ENCODE assay signal across 8 cellular contexts in the genomic region with DNA sequence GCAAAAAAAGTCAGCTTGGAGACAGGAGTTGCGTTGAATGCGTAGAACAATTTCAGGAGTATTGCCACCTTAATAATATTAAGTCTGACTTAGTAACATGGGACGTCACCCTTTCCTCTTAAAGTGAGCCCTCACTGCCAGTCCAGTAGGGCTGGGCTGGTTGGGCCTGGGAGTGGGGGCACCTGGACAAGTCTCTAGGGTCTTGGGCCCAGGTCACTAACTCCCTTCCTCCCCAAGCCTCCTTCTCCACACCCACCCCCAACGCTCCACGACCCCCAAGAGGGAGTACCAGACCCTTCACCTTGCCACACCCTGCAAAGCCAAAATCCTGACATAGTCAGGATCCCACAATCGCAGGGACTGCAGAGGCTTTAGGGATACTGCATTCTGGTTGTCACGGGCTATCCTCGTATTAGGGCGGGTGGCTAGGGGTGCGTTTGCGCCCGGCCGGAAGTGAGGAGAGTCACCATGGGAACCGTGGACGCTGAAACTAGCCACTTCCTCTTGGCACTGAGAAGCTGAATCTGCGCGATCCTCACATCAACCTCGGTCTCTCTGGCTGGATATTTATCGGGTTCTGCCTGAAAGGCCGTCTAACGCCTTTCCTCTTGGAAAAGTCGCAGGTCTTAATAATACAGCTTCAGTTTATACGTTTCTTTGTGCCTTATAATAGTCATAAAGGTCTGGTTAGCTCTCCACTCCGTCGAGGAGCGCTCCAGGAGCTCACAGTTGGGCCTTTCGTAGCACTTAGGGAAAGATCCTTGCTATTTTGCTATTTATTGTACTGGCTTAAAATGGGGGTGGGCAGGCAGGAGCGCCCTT. TPM values are rescaled to one million over a fixed set of nuclear protein-coding genes. Genes with fewer than 3 reads are reported as not detected.
A peak's percentile ranks its signal among the peaks of the same experiment; 100 is the strongest.
DNase-seq lines count a peak whose midpoint lies in the region; ATAC-seq and TF ChIP-seq lines count a peak whose summit lies in the region.

No MANE protein-coding gene starts in this region.

- H3K27me3 Mint-ChIP-seq in CD4-positive, CD25-positive, alpha-beta regulatory T cell: peaks cover 63% of the 10 kb centered on the region
- H3K27me3 Mint-ChIP-seq in activated naive CD4-positive, alpha-beta T cell treated with anti-CD3 and anti-CD28 coated beads for 36 hours (ENCODE audit: low read depth): peaks cover 19% of the 10 kb centered on the region

- TF ChIP-seq POLR2A in tibial nerve (IDR thresholded peaks at IDR 0.05): peak in 1 of 2 donors; percentile 10

- H3K27me3 ChIP-seq in CD4-positive, CD25-positive, alpha-beta regulatory T cell (ENCODE audit: control insufficient read depth, insufficient read depth, low read length): peaks cover 15% of the 10 kb centered on the region
- H3K27me3 ChIP-seq in neuronal stem cell (ENCODE audit: control insufficient read depth in 3 of 3, insufficient read depth in 3 of 3, low read depth in 1 of 3, low read length in 3 of 3) (peaks cover 0 to 20% (median 0%) of the 10 kb centered on the region in 3 experiments), tibial nerve (peaks cover 0 to 17% of the 10 kb centered on the region in 2 donors)

- no peak overlapping the region for H4K91ac ChIP-seq in neuronal stem cell (ENCODE audit: low read depth, low read length, poor library complexity)

- peak overlapping the region; percentile 57 for H2AFZ ChIP-seq in neuronal stem cell (ENCODE audit: low read length)

- peaks cover 15% of the 10 kb centered on the region for H3K4me1 ChIP-seq in CD4-positive, CD25-positive, alpha-beta regulatory T cell (ENCODE audit: control insufficient read depth, insufficient read depth, low read length, poor library complexity, severe bottlenecking)
- H3K4me1 ChIP-seq in neuronal stem cell (ENCODE audit: control insufficient read depth in 2 of 2, insufficient read depth in 1 of 2, low read depth in 1 of 2, low read length in 2 of 2) (no peaks in the 10 kb centered on the region), tibial nerve (peaks cover 0 to 14% (median 4%) of the 10 kb centered on the region in 4 donors)

- CTCF ChIA-PET in activated naive CD4-positive, alpha-beta T cell treated with anti-CD3 and anti-CD28 coated beads for 36 hours (lab: Charles Lee): interaction anchor here (0.9 kb wide), 1 partner anchor 59 kb away, joined by 4 read pairs; no protein-coding TSS in a partner anchor

- WGBS in neuronal stem cell (ENCODE audit: extremely low coverage in 2 of 2, insufficient read length in 2 of 2, insufficient replicate concordance in 1 of 2), 2 donors: no CpG with 5 or more reads among the region's 28 CpGs
- 10 to 12% methylated on average over 27 to 28 of the region's 28 CpGs for WGBS in tibial nerve, 2 donors

- H3K4me3 Mint-ChIP-seq in CD4-positive, CD25-positive, alpha-beta regulatory T cell: peak overlapping the region; percentile 67 to 81 (median 74)
- peak overlapping the region; percentile 68 for H3K4me3 Mint-ChIP-seq in activated naive CD4-positive, alpha-beta T cell treated with anti-CD3 and anti-CD28 coated beads for 36 hours

- H3K9me3 ChIP-seq in CD4-positive, CD25-positive, alpha-beta regulatory T cell (ENCODE audit: control insufficient read depth in 2 of 2, low read length in 2 of 2): no peaks in the 10 kb centered on the region
- H3K9me3 ChIP-seq in neuronal stem cell (replicated peaks in 1 of 2; ENCODE audit: control insufficient read depth in 2 of 2, insufficient read depth in 1 of 2, low read depth in 1 of 2, low read length in 2 of 2) (no peaks in the 10 kb centered on the region), tibial nerve (no peaks in the 10 kb centered on the region)

- H2BK15ac ChIP-seq in neuronal stem cell (ENCODE audit: low read length): peak overlapping the region; percentile 15

- TF ChIP-seq EP300 in tibial nerve (IDR thresholded peaks at IDR 0.05): no peak

- peak overlapping the region; percentile 41 for H3K4me2 ChIP-seq in neuronal stem cell (ENCODE audit: insufficient read depth, low read length, poor library complexity, severe bottlenecking)

- H2BK120ac ChIP-seq in neuronal stem cell (ENCODE audit: low read depth, low read length): no peak overlapping the region

- no peaks in the 10 kb centered on the region for H3K79me1 ChIP-seq in neuronal stem cell (ENCODE audit: low read depth, low read length)

- H3K18ac ChIP-seq in neuronal stem cell (ENCODE audit: low read length): peak overlapping the region; percentile 72

- H3K4me3 ChIP-seq in CD4-positive, CD25-positive, alpha-beta regulatory T cell (ENCODE audit: low read depth, low read length): peak overlapping the region; percentile 72
- H3K4me3 ChIP-seq in neuronal stem cell (ENCODE audit: low read length in 2 of 2): peak overlapping the region; percentile 25 to 74
- H3K4me3 ChIP-seq in tibial nerve: peak overlapping the region; percentile 19 to 53 (median 26)

- no peak overlapping the region for H3K23ac ChIP-seq in neuronal stem cell (ENCODE audit: low read depth, low read length, poor library complexity)

- H2BK12ac ChIP-seq in neuronal stem cell (ENCODE audit: low read length): no peak overlapping the region

- H3K36me3 Mint-ChIP-seq in CD4-positive, CD25-positive, alpha-beta regulatory T cell: no peaks in the 10 kb centered on the region
- H3K36me3 Mint-ChIP-seq in activated naive CD4-positive, alpha-beta T cell treated with anti-CD3 and anti-CD28 coated beads for 36 hours (ENCODE audit: low read depth): no peaks in the 10 kb centered on the region

- H3K9ac ChIP-seq in neuronal stem cell (ENCODE audit: low read depth, low read length, poor library complexity): peak overlapping the region; percentile 68

- H3K36me3 ChIP-seq in CD4-positive, CD25-positive, alpha-beta regulatory T cell (ENCODE audit: control insufficient read depth, insufficient read depth, low read length): no peaks in the 10 kb centered on the region
- no peaks in the 10 kb centered on the region for H3K36me3 ChIP-seq in neuronal stem cell (replicated peaks in 1 of 2; ENCODE audit: control insufficient read depth in 2 of 2, insufficient read depth in 2 of 2, low read length in 2 of 2)
- H3K36me3 ChIP-seq in tibial nerve: no peaks in the 10 kb centered on the region

- intact Hi-C loops in activated naive CD4-positive, alpha-beta T cell treated with anti-CD3 and anti-CD28 coated beads for 36 hours (cut with micrococcal nuclease): loop anchor here (1.0 kb wide), 2 partner anchors 9 to 10 kb away; no protein-coding TSS in a partner anchor

- H3K14ac ChIP-seq in neuronal stem cell (ENCODE audit: low read length): no peak overlapping the region

- no peak overlapping the region for H3K27ac ChIP-seq in CD4-positive, CD25-positive, alpha-beta regulatory T cell (ENCODE audit: insufficient read depth, low read length, poor library complexity, severe bottlenecking)
- H3K27ac ChIP-seq in neuronal stem cell (replicated peaks; ENCODE audit: low read length) (no peak overlapping the region), tibial nerve (no peak overlapping the region)

- ATAC-seq in CD4-positive, CD25-positive, alpha-beta regulatory T cell (ENCODE audit: low read depth in 2 of 2): peak; percentile 92 to 97
- ATAC-seq in GM19395 (IDR thresholded peaks at IDR 0.05; ENCODE audit: unreplicated experiment) (peak; percentile 100), HG03460 (IDR thresholded peaks at IDR 0.05; ENCODE audit: unreplicated experiment) (peak; percentile 100)

- H2BK5ac ChIP-seq in neuronal stem cell (ENCODE audit: low read length): no peak overlapping the region

- H3K4me1 Mint-ChIP-seq in CD4-positive, CD25-positive, alpha-beta regulatory T cell: peaks cover 0 to 15% (median 8%) of the 10 kb centered on the region in 4 donors
- H3K4me1 Mint-ChIP-seq in activated naive CD4-positive, alpha-beta T cell treated with anti-CD3 and anti-CD28 coated beads for 36 hours (ENCODE audit: low read depth): peaks cover 5% of the 10 kb centered on the region

- no peak overlapping the region for H3K4ac ChIP-seq in neuronal stem cell (ENCODE audit: low read length)

- no peak for TF ChIP-seq CTCF in tibial nerve (IDR thresholded peaks at IDR 0.05)

- H4K8ac ChIP-seq in neuronal stem cell (ENCODE audit: low read depth, low read length): no peak overlapping the region

- H3K9me3 Mint-ChIP-seq in CD4-positive, CD25-positive, alpha-beta regulatory T cell: peaks cover 0 to 2% (median 0%) of the 10 kb centered on the region in 7 donors
- no peaks in the 10 kb centered on the region for H3K9me3 Mint-ChIP-seq in activated naive CD4-positive, alpha-beta T cell treated with anti-CD3 and anti-CD28 coated beads for 36 hours

- peak; percentile 49 to 89 (median 76) for DNase-seq in CD4-positive, CD25-positive, alpha-beta regulatory T cell
- DNase-seq in OCI-M1 (lab: John Stamatoyannopoulos, UW) (peak; percentile 85), globus pallidus (ENCODE audit: low spot score) (peak; percentile 70), neuronal stem cell (ENCODE audit: low spot score) (peak; percentile 51), tibial nerve (ENCODE audit: low spot score in 2 of 2) (peak; percentile 56 to 71)
- DNase-seq in activated naive CD4-positive, alpha-beta T cell treated with anti-CD3 and anti-CD28 coated beads for 36 hours: peak; percentile 88

- peak overlapping the region in 2 of 3 donors; percentile 74 to 84 for H3K27ac Mint-ChIP-seq in CD4-positive, CD25-positive, alpha-beta regulatory T cell
- H3K27ac Mint-ChIP-seq in activated naive CD4-positive, alpha-beta T cell treated with anti-CD3 and anti-CD28 coated beads for 36 hours: no peak overlapping the region

- no peak overlapping the region for H2AK5ac ChIP-seq in neuronal stem cell (ENCODE audit: low read depth, low read length)

RNA-seq across cellular contexts. Expression of a gene that starts 10.3 kb away (rescaled TPM):
- 141 TPM for total RNA-seq in CD4-positive, CD25-positive, alpha-beta regulatory T cell
- polyA plus RNA-seq in CD4-positive, CD25-positive, alpha-beta regulatory T cell: 10 to 100 TPM; 52.9 to 67.9 (median 62.8) TPM
- total RNA-seq in activated naive CD4-positive, alpha-beta T cell treated with anti-CD3 and anti-CD28 coated beads for 36 hours: 10 to 100 TPM; 71.5 to 75.3 TPM
- polyA plus RNA-seq in neuronal stem cell (2013, experiment 1 of 2): 34.6 TPM
- 34.6 TPM for polyA plus RNA-seq in neuronal stem cell (2013, experiment 2 of 2)
- 100 to 1,000 TPM in 1 of 4 donors, 10 to 100 TPM in 3; 73.9 to 131 (median 81.6) TPM for total RNA-seq in tibial nerve

RNA-seq across cellular contexts. Expression of a gene that starts 16.5 kb away (rescaled TPM):
- 94.4 TPM for total RNA-seq in CD4-positive, CD25-positive, alpha-beta regulatory T cell
- 10 to 100 TPM; 25.2 to 28.8 (median 28.1) TPM for polyA plus RNA-seq in CD4-positive, CD25-positive, alpha-beta regulatory T cell
- 10 to 100 TPM; 66.4 to 69.0 TPM for total RNA-seq in activated naive CD4-positive, alpha-beta T cell treated with anti-CD3 and anti-CD28 coated beads for 36 hours
- 33.7 TPM for polyA plus RNA-seq in neuronal stem cell (2013, experiment 1 of 2)
- polyA plus RNA-seq in neuronal stem cell (2013, experiment 2 of 2): 32.5 TPM
- 100 to 1,000 TPM in 1 of 4 donors, 10 to 100 TPM in 3; 69.3 to 103 (median 85.7) TPM for total RNA-seq in tibial nerve

RNA-seq across cellular contexts. Expression of a gene that starts 31.5 kb away (rescaled TPM):
- 0.35 TPM for total RNA-seq in CD4-positive, CD25-positive, alpha-beta regulatory T cell
- under 1 TPM in 1 of 4 donors, not detected in 3; 0.27 TPM for polyA plus RNA-seq in CD4-positive, CD25-positive, alpha-beta regulatory T cell
- total RNA-seq in activated naive CD4-positive, alpha-beta T cell treated with anti-CD3 and anti-CD28 coated beads for 36 hours: under 1 TPM; 0.40 to 0.43 TPM
- 1.4 TPM for polyA plus RNA-seq in neuronal stem cell (2013, experiment 1 of 2)
- polyA plus RNA-seq in neuronal stem cell (2013, experiment 2 of 2): 1.4 TPM
- total RNA-seq in tibial nerve: 1 to 10 TPM; 1.5 to 1.7 (median 1.6) TPM
